ENCODE assay signal across 12 cellular contexts in genomic region chr16:2466667-2467300, GRCh38. TPM values are rescaled to one million over a fixed set of nuclear protein-coding genes. Genes with fewer than 3 reads are reported as not detected.
A peak's percentile ranks its signal among the peaks of the same experiment; 100 is the strongest.
DNase-seq lines count a peak whose midpoint lies in the region; ATAC-seq and TF ChIP-seq lines count a peak whose summit lies in the region.
"Had no signal": no experiment of that assay in that cellular context is flagged by ENCODE, and none has a peak within 500 bp of the region (broad histone marks: within the 10 kb centered on the region; RNA-seq: fewer than 3 reads in every experiment).

No MANE protein-coding gene starts in this region.

- H2BK20ac ChIP-seq in H9 (ENCODE audit: low read depth, low read length, poor library complexity, severe bottlenecking): no peak overlapping the region

- H3K9me3 ChIP-seq in BLaER1: no peaks in the 10 kb centered on the region
- H3K9me3 ChIP-seq in H9 (ENCODE audit: control insufficient read depth, low read depth, low read length): no peaks in the 10 kb centered on the region
- H3K9me3 ChIP-seq in WERI-Rb-1 (ENCODE audit: severe bottlenecking): no peaks in the 10 kb centered on the region

- H2BK120ac ChIP-seq in H9 (ENCODE audit: low read depth, low read length, poor library complexity, severe bottlenecking): no peak overlapping the region

- H3K14ac ChIP-seq in H9 (ENCODE audit: insufficient read depth, low read length): no peak overlapping the region

- H3K27me3 ChIP-seq in BLaER1 (no peaks in the 10 kb centered on the region), H9 (ENCODE audit: insufficient read depth, low read length) (peaks cover 6% of the 10 kb centered on the region; the same call in 1 of the 2 replicates), WERI-Rb-1 (ENCODE audit: insufficient read depth, low read depth, severe bottlenecking) (no peaks in the 10 kb centered on the region)

- H2BK15ac ChIP-seq in H9 (ENCODE audit: low read depth, low read length): no peak overlapping the region

- TF ChIP-seq CTCF in H9 (conservative IDR thresholded peaks at IDR 0.05) (no peak), WERI-Rb-1 (IDR thresholded peaks at IDR 0.05; ENCODE audit: low read depth, low read length) (no peak), mesothelial cell of epicardium (IDR thresholded peaks at IDR 0.05; ENCODE audit: unreplicated experiment) (no peak)

- H3K4ac ChIP-seq in H9 (ENCODE audit: low read depth, low read length): no peak overlapping the region

- peaks cover 9% of the 10 kb centered on the region for H3K23me2 ChIP-seq in H9 (ENCODE audit: insufficient read length, low read depth, low read length, poor library complexity, severe bottlenecking)

- H3K27me3 Mint-ChIP-seq in H9 (ENCODE audit: low read depth) (peaks cover 18% of the 10 kb centered on the region), mesothelial cell of epicardium (ENCODE audit: low read depth) (no peaks in the 10 kb centered on the region)

- H3K36me3 Mint-ChIP-seq in H9 (ENCODE audit: insufficient read depth in 1 of 3, low read depth in 3 of 3): peaks cover 4 to 22% (median 12%) of the 10 kb centered on the region in 3 experiments; a peak in 5 of 7 replicates
- no peaks in the 10 kb centered on the region for H3K36me3 Mint-ChIP-seq in mesothelial cell of epicardium
- H3K36me3 Mint-ChIP-seq in activated naive CD4-positive, alpha-beta T cell treated with anti-CD3 and anti-CD28 coated beads, Interleukin-2, amount 50 U/mL, for 72 hours: peaks cover 0 to 6% of the 10 kb centered on the region in 2 donors

- peaks cover 15 to 22% of the 10 kb centered on the region in 2 experiments for H3K4me1 Mint-ChIP-seq in H9
- peaks cover 20% of the 10 kb centered on the region for H3K4me1 Mint-ChIP-seq in mesothelial cell of epicardium

- no peak overlapping the region for H2BK12ac ChIP-seq in H9 (ENCODE audit: insufficient read length, low read depth, low read length)

- H3K9ac ChIP-seq in BLaER1 (peak overlapping the region; percentile 85), H9 (ENCODE audit: extremely low read depth, insufficient read length, low read length) (no peak overlapping the region)

- H2AFZ ChIP-seq in H9 (ENCODE audit: low read length): no peak overlapping the region

- no peak overlapping the region for H2AK5ac ChIP-seq in H9 (ENCODE audit: insufficient read length, low read length)

- H3K9me3 Mint-ChIP-seq in H9 (no peaks in the 10 kb centered on the region), mesothelial cell of epicardium (no peaks in the 10 kb centered on the region)
- H3K9me3 Mint-ChIP-seq in activated naive CD4-positive, alpha-beta T cell treated with anti-CD3 and anti-CD28 coated beads, Interleukin-2, amount 50 U/mL, for 72 hours: no peaks in the 10 kb centered on the region
- H3K9me3 Mint-ChIP-seq: activated CD4-positive, alpha-beta memory T cell treated with anti-CD3 and anti-CD28 coated beads for 36 hours had no signal

- peaks cover 87% of the 10 kb centered on the region for H3K4me1 ChIP-seq in BLaER1
- no peaks in the 10 kb centered on the region for H3K4me1 ChIP-seq in H9 (ENCODE audit: insufficient read depth, low read length)

- ATAC-seq in activated naive CD4-positive, alpha-beta T cell treated with anti-CD3 and anti-CD28 coated beads, Interleukin-2, amount 50 U/mL, for 72 hours: no peak

- no peak overlapping the region for H2BK5ac ChIP-seq in H9 (ENCODE audit: insufficient read length, low read length)

- peak overlapping the region; percentile 98 for H3K4me3 ChIP-seq in BLaER1
- H3K4me3 ChIP-seq in WERI-Rb-1 (ENCODE audit: low read depth, low read length): peak overlapping the region; percentile 83

- H3K56ac ChIP-seq in H9 (ENCODE audit: insufficient read length, low read depth, low read length): no peak overlapping the region

- no peaks in the 10 kb centered on the region for H3K79me2 ChIP-seq in H9 (ENCODE audit: insufficient read depth, low read length)

- no peak overlapping the region for H3T11ph ChIP-seq in H9 (ENCODE audit: low read length)

- H3K27ac Mint-ChIP-seq in H9 (no peak overlapping the region), mesothelial cell of epicardium (peak overlapping the region; percentile 47)
- no peak overlapping the region for H3K27ac Mint-ChIP-seq in activated naive CD4-positive, alpha-beta T cell treated with anti-CD3 and anti-CD28 coated beads, Interleukin-2, amount 50 U/mL, for 72 hours
- H3K27ac Mint-ChIP-seq: activated CD4-positive, alpha-beta memory T cell treated with anti-CD3 and anti-CD28 coated beads for 36 hours had no signal

- H4K20me1 ChIP-seq in BLaER1 (peaks cover 14% of the 10 kb centered on the region; the same call in 1 of the 2 replicates), H9 (ENCODE audit: control insufficient read depth, insufficient read depth, insufficient read length) (no peaks in the 10 kb centered on the region)

- H3K27ac ChIP-seq in BLaER1 (peak overlapping the region; percentile 94), H9 (ENCODE audit: insufficient read length, low read depth, low read length) (no peak overlapping the region), WERI-Rb-1 (peak overlapping the region; percentile 100)

- no CpG with 5 or more reads among the region's 22 CpGs for WGBS in H9 (ENCODE audit: extremely low coverage, insufficient read length, low lambda C conversion rate)

- H4K91ac ChIP-seq in H9 (ENCODE audit: insufficient read length, low read depth, low read length): no peak overlapping the region

- H3K23ac ChIP-seq in H9 (ENCODE audit: insufficient read length, low read depth, low read length): no peak overlapping the region

- no peaks in the 10 kb centered on the region for H3K79me1 ChIP-seq in H9 (ENCODE audit: insufficient read depth, low read depth, low read length, poor library complexity, severe bottlenecking)

- H3K36me3 ChIP-seq in BLaER1: peaks cover 10% of the 10 kb centered on the region
- H3K36me3 ChIP-seq in WERI-Rb-1: peaks cover 40% of the 10 kb centered on the region

- H3K18ac ChIP-seq in H9 (ENCODE audit: insufficient read length, low read depth, low read length): no peak overlapping the region

- H3K4me2 ChIP-seq in BLaER1: peak overlapping the region; percentile 99
- peak overlapping the region; percentile 15 for H3K4me2 ChIP-seq in H9 (ENCODE audit: insufficient read depth, insufficient read length, low read length)

- no peak overlapping the region for H4K8ac ChIP-seq in H9 (replicated peaks; ENCODE audit: insufficient read length, low read depth, low read length)

- H4K5ac ChIP-seq in H9 (ENCODE audit: insufficient read length, low read depth, low read length): no peak overlapping the region

- DNase-seq in H9 (no peak), WERI-Rb-1 (no peak), mesothelial cell of epicardium (ENCODE audit: low spot score in 2 of 2, unreplicated experiment in 2 of 2) (no peak), NCI-H524 (lab: John Stamatoyannopoulos, UW) (no peak), H4 (ENCODE audit: low spot score) (no peak), HCEC 1CT (no peak)
- DNase-seq in activated naive CD4-positive, alpha-beta T cell treated with anti-CD3 and anti-CD28 coated beads, Interleukin-2, amount 50 U/mL, for 72 hours (ENCODE audit: low spot score in 2 of 2): no peak
- DNase-seq: activated effector memory CD4-positive, alpha-beta T cell treated with anti-CD3 and anti-CD28 coated beads, Interleukin-2, amount 50 U/mL, for 16 hours; effector CD8-positive, alpha-beta T cell; stimulated activated CD4-positive, alpha-beta T cell treated with anti-CD3 and anti-CD28 coated beads, Interleukin-12 subunit alpha, Interleukin-12 subunit beta, amount 100 ng/mL, for 4 hours had no signal

- H3K4me3 Mint-ChIP-seq in H9: peak overlapping the region in 1 of 2 experiments; percentile 63; a peak in 1 of 5 replicates
- peak overlapping the region; percentile 33 for H3K4me3 Mint-ChIP-seq in mesothelial cell of epicardium
- H3K4me3 Mint-ChIP-seq: activated CD4-positive, alpha-beta memory T cell treated with anti-CD3 and anti-CD28 coated beads for 36 hours had no signal

RNA-seq across cellular contexts. Expression of gene NTN3, which starts 4.3 kb away (rescaled TPM):
- total RNA-seq in H9 (2021): 1.3 TPM in 2 replicates
- total RNA-seq in mesothelial cell of epicardium: 17.4 to 17.9 TPM (median 17.5 TPM) in 3 replicates
- 0.14 TPM in 1 of 2 replicates, not detected in the other for total RNA-seq in H4 (2014; rRNA removed; shearing (Covaris generic))
- total RNA-seq in activated naive CD4-positive, alpha-beta T cell treated with anti-CD3 and anti-CD28 coated beads, Interleukin-2, amount 50 U/mL, for 72 hours: not detected
- total RNA-seq: activated CD4-positive, alpha-beta memory T cell treated with anti-CD3 and anti-CD28 coated beads for 36 hours had no signal

RNA-seq across cellular contexts. Expression of gene TEDC2, which starts 6.9 kb away (rescaled TPM):
- 40.7 and 45.4 TPM in 2 replicates for total RNA-seq in H9 (2021)
- 14.5 to 16.0 TPM (median 14.7 TPM) in 3 replicates for total RNA-seq in mesothelial cell of epicardium
- total RNA-seq in H4 (2014; rRNA removed; shearing (Covaris generic)): 13.0 and 23.2 TPM in 2 replicates
- 10 to 100 TPM; 20.9 to 32.3 TPM for total RNA-seq in activated naive CD4-positive, alpha-beta T cell treated with anti-CD3 and anti-CD28 coated beads, Interleukin-2, amount 50 U/mL, for 72 hours

RNA-seq across cellular contexts. Expression of gene TBC1D24, which starts 8.1 kb away (rescaled TPM):
- total RNA-seq in H9 (2021): 19.0 and 19.8 TPM in 2 replicates
- total RNA-seq in mesothelial cell of epicardium: 24.2 to 25.0 TPM (median 24.7 TPM) in 3 replicates
- 5.6 and 5.9 TPM in 2 replicates for total RNA-seq in H4 (2014; rRNA removed; shearing (Covaris generic))
- total RNA-seq in activated naive CD4-positive, alpha-beta T cell treated with anti-CD3 and anti-CD28 coated beads, Interleukin-2, amount 50 U/mL, for 72 hours: 10 to 100 TPM in 1 of 2 donors, 1 to 10 TPM in 1; 7.8 to 10.6 TPM

RNA-seq across cellular contexts. Expression of gene CCNF, which starts 37.5 kb away (rescaled TPM):
- 61.6 and 62.2 TPM in 2 replicates for total RNA-seq in H9 (2021)
- total RNA-seq in mesothelial cell of epicardium: 15.2 to 17.4 TPM (median 16.7 TPM) in 3 replicates
- total RNA-seq in H4 (2014; rRNA removed; shearing (Covaris generic)): 26.1 and 35.8 TPM in 2 replicates
- 100 to 1,000 TPM in 1 of 2 donors, 10 to 100 TPM in 1; 64.8 to 111 TPM for total RNA-seq in activated naive CD4-positive, alpha-beta T cell treated with anti-CD3 and anti-CD28 coated beads, Interleukin-2, amount 50 U/mL, for 72 hours

RNA-seq across cellular contexts. Expression of gene ATP6V0C, which starts 47.0 kb away (rescaled TPM):
- total RNA-seq in H9 (2021) (176 and 184 TPM in 2 replicates), mesothelial cell of epicardium (143 to 151 TPM (median 149 TPM) in 3 replicates)
- total RNA-seq in H4 (2014; rRNA removed; shearing (Covaris generic)): 39.7 and 40.5 TPM in 2 replicates
- total RNA-seq in activated naive CD4-positive, alpha-beta T cell treated with anti-CD3 and anti-CD28 coated beads, Interleukin-2, amount 50 U/mL, for 72 hours: 100 to 1,000 TPM in 1 of 2 donors, 10 to 100 TPM in 1; 94.4 to 127 TPM
